In genomic region chr3:57682284-57682683, GRCh38 we compare ENCODE assay signal across 1 cellular context.
TF ChIP-seq lines count a peak whose summit lies in the region.

No MANE protein-coding gene starts in this region.

TF ChIP-seq in IMR-90, 13 proteins besides CTCF, POLR2A, EP300 and RAD21 (continued from another document):
- TF ChIP-seq USF2 (IDR thresholded peaks at IDR 0.05; ENCODE audit: low read depth, low read length) (no peak), ELK1 (IDR thresholded peaks at IDR 0.05; ENCODE audit: borderline replicate concordance, low read depth, low read length) (no peak), NFE2L2 (IDR thresholded peaks at IDR 0.05; ENCODE audit: low read depth, low read length) (no peak), RCOR1 (IDR thresholded peaks at IDR 0.05; ENCODE audit: insufficient replicate concordance, low read length) (no peak), RFX5 (IDR thresholded peaks at IDR 0.05; ENCODE audit: low read depth, low read length) (no peak), SMC3 (IDR thresholded peaks at IDR 0.05; ENCODE audit: low read depth, low read length) (no peak), MXI1 (IDR thresholded peaks at IDR 0.05; ENCODE audit: borderline replicate concordance, low read depth, low read length) (no peak), CHD1 (IDR thresholded peaks at IDR 0.05; ENCODE audit: low read depth, low read length) (no peak), MAFK (IDR thresholded peaks at IDR 0.05; ENCODE audit: low read depth, low read length) (no peak), FOS (IDR thresholded peaks at IDR 0.05; ENCODE audit: low read depth, low read length) (no peak)
TF ChIP-seq in IMR-90: peak in this region for 0.
